21 cellular contexts compared by ENCODE assay signal in genomic region chr20:49557449-49557848, GRCh38. TPM values are rescaled to one million over a fixed set of nuclear protein-coding genes. Genes with fewer than 3 reads are reported as not detected.
A peak's percentile ranks its signal among the peaks of the same experiment; 100 is the strongest.
DNase-seq lines count a peak whose midpoint lies in the region; ATAC-seq, FAIRE-seq and TF ChIP-seq lines count a peak whose summit lies in the region.
"Had no signal": no experiment of that assay in that cellular context is flagged by ENCODE, and none has a peak within 500 bp of the region (broad histone marks: within the 10 kb centered on the region; RNA-seq: fewer than 3 reads in every experiment).

No MANE protein-coding gene starts in this region.

- peaks cover 8% of the 10 kb centered on the region for H3K27me3 Mint-ChIP-seq in astrocyte (ENCODE audit: low read depth, unreplicated experiment)
- no peaks in the 10 kb centered on the region for H3K27me3 Mint-ChIP-seq in mesothelial cell of epicardium (ENCODE audit: low read depth)

- DNase-seq in heart right ventricle, result no peak
- no peak for DNase-seq in cardiac septum (ENCODE audit: low spot score)
- peak; percentile 32 for DNase-seq in astrocyte (ENCODE audit: low read depth)
- DNase-seq in mesothelial cell of epicardium (ENCODE audit: low spot score in 2 of 2, unreplicated experiment in 2 of 2), result no peak
- peak; percentile 27 for DNase-seq in ureter (ENCODE audit: low spot score)
- no peak for DNase-seq in SHP77 treated with DMSO at 0.1 percent for 48 hours (lab: John Stamatoyannopoulos, UW)
- no peak for DNase-seq in inferior parietal cortex (ENCODE audit: extremely low spot score)
- DNase-seq: activated CD4-positive, alpha-beta memory T cell treated with anti-CD3 and anti-CD28 coated beads for 36 hours; activated naive CD8-positive, alpha-beta T cell treated with anti-CD3 and anti-CD28 coated beads for 36 hours; NCI-H2029; NCI-H510A treated with DMSO at 0.1 percent for 48 hours; nucleus accumbens; upper lobe of left lung had no signal

- peak overlapping the region; percentile 22 for H3K4me2 ChIP-seq in astrocyte (ENCODE audit: low read length)

- ATAC-seq in heart right ventricle (no peak), HG02623 (IDR thresholded peaks at IDR 0.05; ENCODE audit: unreplicated experiment) (no peak)

- 68 to 71% methylated on average over 5 of the region's 5 CpGs for WGBS in heart right ventricle, 2 donors

- TF ChIP-seq CTCF in heart right ventricle (IDR thresholded peaks at IDR 0.05) (no peak), astrocyte (IDR thresholded peaks at IDR 0.05; ENCODE audit: insufficient read depth, low read depth, low read length) (no peak), mesothelial cell of epicardium (IDR thresholded peaks at IDR 0.05; ENCODE audit: unreplicated experiment) (no peak)

- no peak overlapping the region for H3K4me3 ChIP-seq in heart right ventricle
- H3K4me3 ChIP-seq in astrocyte (ENCODE audit: insufficient read depth, low read depth, low read length), result no peak overlapping the region
- H3K4me3 ChIP-seq: cardiac muscle cell, SK-N-MC, skin epidermis, upper lobe of left lung had no signal

- intact Hi-C loops in heart right ventricle (cut with DNase I), result loop anchor here in 1 of 10 donors (5.0 kb wide), 1 partner anchor 35 kb away; no protein-coding TSS in a partner anchor
- intact Hi-C loops in cardiac septum (cut with DNase I), result loop anchor here (5.0 kb wide), 1 partner anchor 35 kb away; no protein-coding TSS in a partner anchor

- H3K27ac ChIP-seq in heart right ventricle, result peak overlapping the region in 6 of 10 donors; percentile 16 to 53 (median 22)
- no peak overlapping the region for H3K27ac ChIP-seq in astrocyte (ENCODE audit: low read depth, low read length)
- H3K27ac ChIP-seq: cardiac muscle cell, SK-N-MC, upper lobe of left lung had no signal

- H3K27ac Mint-ChIP-seq in astrocyte (ENCODE audit: unreplicated experiment) (peak overlapping the region; percentile 30), mesothelial cell of epicardium (peak overlapping the region; percentile 48)
- H3K27ac Mint-ChIP-seq: activated CD4-positive, alpha-beta memory T cell treated with anti-CD3 and anti-CD28 coated beads for 36 hours; activated naive CD8-positive, alpha-beta T cell treated with anti-CD3 and anti-CD28 coated beads for 36 hours had no signal

- H3K4me1 ChIP-seq in heart right ventricle (peaks cover 7 to 66% (median 26%) of the 10 kb centered on the region in 9 donors), astrocyte (ENCODE audit: insufficient read depth, low read length) (peaks cover 14% of the 10 kb centered on the region)

- H2AFZ ChIP-seq in astrocyte (ENCODE audit: low read depth, low read length), result no peak overlapping the region

- no peaks in the 10 kb centered on the region for H3K79me2 ChIP-seq in astrocyte (ENCODE audit: insufficient read depth, low read length)

- H3K4me3 Mint-ChIP-seq in astrocyte (ENCODE audit: unreplicated experiment), result no peak overlapping the region
- H3K4me3 Mint-ChIP-seq in mesothelial cell of epicardium, result no peak overlapping the region
- H3K4me3 Mint-ChIP-seq: activated CD4-positive, alpha-beta memory T cell treated with anti-CD3 and anti-CD28 coated beads for 36 hours; activated naive CD8-positive, alpha-beta T cell treated with anti-CD3 and anti-CD28 coated beads for 36 hours had no signal

- H3K36me3 Mint-ChIP-seq in astrocyte (ENCODE audit: low read depth, unreplicated experiment), result no peaks in the 10 kb centered on the region
- peaks cover 34% of the 10 kb centered on the region for H3K36me3 Mint-ChIP-seq in mesothelial cell of epicardium
- H3K36me3 Mint-ChIP-seq: activated naive CD8-positive, alpha-beta T cell treated with anti-CD3 and anti-CD28 coated beads for 36 hours; CD14-positive monocyte had no signal

- no peaks in the 10 kb centered on the region for H3K36me3 ChIP-seq in heart right ventricle
- H3K36me3 ChIP-seq in astrocyte (ENCODE audit: insufficient read depth, low read length), result no peaks in the 10 kb centered on the region
- H3K36me3 ChIP-seq: cardiac muscle cell, upper lobe of left lung had no signal

- H3K27me3 ChIP-seq in heart right ventricle, result peaks cover 0 to 10% (median 0%) of the 10 kb centered on the region in 7 donors
- no peaks in the 10 kb centered on the region for H3K27me3 ChIP-seq in astrocyte (ENCODE audit: insufficient read depth, low read length)
- H3K27me3 ChIP-seq: cardiac muscle cell had no signal

- H3K9me3 ChIP-seq in heart right ventricle (no peaks in the 10 kb centered on the region), astrocyte (ENCODE audit: insufficient read depth, low read depth, low read length) (no peaks in the 10 kb centered on the region)

- H3K4me1 Mint-ChIP-seq in astrocyte (ENCODE audit: low read depth, unreplicated experiment) (peaks cover 10% of the 10 kb centered on the region), mesothelial cell of epicardium (peaks cover 13% of the 10 kb centered on the region)
- H3K4me1 Mint-ChIP-seq: activated naive CD8-positive, alpha-beta T cell treated with anti-CD3 and anti-CD28 coated beads for 36 hours had no signal

- H3K9me3 Mint-ChIP-seq in astrocyte (ENCODE audit: unreplicated experiment), result peaks cover 2% of the 10 kb centered on the region
- peaks cover 16% of the 10 kb centered on the region for H3K9me3 Mint-ChIP-seq in mesothelial cell of epicardium

- H3K9ac ChIP-seq in astrocyte (ENCODE audit: low read length), result no peak overlapping the region

- no peak for FAIRE-seq in astrocyte (lab: Jason Lieb, UNC)
- FAIRE-seq: A204.1, islet of Langerhans had no signal

- H4K20me1 ChIP-seq in astrocyte (ENCODE audit: insufficient read depth, low read length), result no peaks in the 10 kb centered on the region

RNA-seq across cellular contexts. Expression of gene PTGIS, which starts 10.5 kb away (rescaled TPM):
- 10 to 100 TPM in 9 of 10 donors, 1 to 10 TPM in 1; 10.0 to 66.8 (median 23.3) TPM for total RNA-seq in heart right ventricle
- polyA plus RNA-seq in heart right ventricle, result 1 to 10 TPM; 6.5 to 7.5 TPM
- 37.6 TPM for total RNA-seq in cardiac septum
- 1.9 and 3.1 TPM in 2 replicates for total RNA-seq in astrocyte
- 113 to 118 TPM (median 117 TPM) in 3 replicates for total RNA-seq in mesothelial cell of epicardium
- total RNA-seq in ureter, result 57.8 TPM
- total RNA-seq: OCI-LY7 had no signal
- polyA plus RNA-seq: CD14-positive monocyte had no signal

Comparison
In these comparisons a context has a peak if more than half of its experiments do, and no peak if none do; other contexts are left out.
1. DNase-seq: peak in astrocyte (single experiment) and ureter (single experiment); none in heart right ventricle (0 of 2), cardiac septum (single experiment), mesothelial cell of epicardium (0 of 2), SHP77 treated with DMSO at 0.1 percent for 48 hours (single experiment) and inferior parietal cortex (single experiment).